Comparison of ENCODE assay signal across 1 cellular context in the genomic region with DNA sequence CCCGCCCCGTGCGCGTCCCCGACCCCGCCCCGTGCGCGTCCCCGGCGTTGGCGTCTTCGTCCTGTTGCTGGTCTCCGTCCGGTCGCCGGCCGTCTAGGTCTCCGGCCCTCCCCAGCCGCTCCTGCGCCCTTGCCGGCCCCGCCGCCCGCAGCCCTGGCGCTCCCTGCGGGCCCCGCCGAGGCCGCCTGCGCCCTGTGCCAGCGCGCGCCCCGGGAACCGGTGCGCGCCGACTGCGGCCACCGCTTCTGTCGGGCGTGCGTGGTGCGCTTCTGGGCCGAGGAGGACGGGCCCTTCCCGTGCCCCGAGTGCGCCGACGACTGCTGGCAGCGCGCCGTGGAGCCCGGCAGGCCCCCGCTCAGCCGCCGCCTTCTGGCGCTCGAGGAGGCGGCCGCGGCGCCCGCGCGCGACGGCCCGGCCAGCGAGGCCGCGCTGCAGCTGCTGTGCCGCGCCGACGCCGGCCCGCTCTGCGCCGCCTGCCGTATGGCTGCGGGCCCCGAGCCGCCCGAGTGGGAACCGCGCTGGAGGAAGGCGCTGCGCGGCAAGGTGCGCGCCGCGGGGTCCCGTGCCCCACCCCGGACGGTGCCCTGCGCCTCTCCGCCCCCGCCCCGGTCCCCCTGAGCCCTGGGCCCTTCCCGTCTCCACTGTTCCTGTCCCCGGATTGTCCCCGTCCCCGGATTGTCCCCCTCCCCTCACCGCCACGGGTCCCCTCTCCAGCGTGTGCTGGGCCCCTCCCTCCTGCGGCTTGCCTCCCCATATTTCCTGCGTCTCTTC.
TF ChIP-seq lines count a peak whose summit lies in the region.

Gene RNF187 (plus strand): TSS at position 47 of the 771 bp plus-strand sequence.

TF ChIP-seq in K562, 482 proteins besides CTCF, POLR2A, EP300 and RAD21 (continued from another document and continues in another):
- no peak for TF ChIP-seq ARID4B (CRISPR knock-in tag; IDR thresholded peaks at IDR 0.05)
- no peak for TF ChIP-seq MBD1 (CRISPR knock-in tag; IDR thresholded peaks at IDR 0.05)
- TF ChIP-seq NONO (IDR thresholded peaks at IDR 0.05; ENCODE audit: low read depth in 2 of 2, low read length in 1 of 2) = peak in 1 of 2 experiments; percentile 84; a peak in 2 of 4 replicates
- TF ChIP-seq ZFP30 (CRISPR knock-in tag; IDR thresholded peaks at IDR 0.05; ENCODE audit: borderline replicate concordance) = no peak
- TF ChIP-seq ZBTB1 (CRISPR knock-in tag; IDR thresholded peaks at IDR 0.05; ENCODE audit: borderline replicate concordance, low read depth) = peak; percentile 9; the same call in 1 of the 2 replicates
- no peak for TF ChIP-seq ZNF23 (CRISPR knock-in tag; IDR thresholded peaks at IDR 0.05)
- no peak for TF ChIP-seq CEBPB (tag; IDR thresholded peaks at IDR 0.05)
- peak; percentile 13; the same call in 1 of the 2 replicates for TF ChIP-seq ELF1 (tag; IDR thresholded peaks at IDR 0.05)
- TF ChIP-seq NFIX (CRISPR knock-in tag; IDR thresholded peaks at IDR 0.05; ENCODE audit: low read depth) = no peak
- peak; percentile 78 for TF ChIP-seq POLR2G (IDR thresholded peaks at IDR 0.05; ENCODE audit: low read depth, low read length)
- TF ChIP-seq PATZ1 (CRISPR knock-in tag; IDR thresholded peaks at IDR 0.05; ENCODE audit: borderline replicate concordance) = no peak
- TF ChIP-seq ZNF354B (CRISPR knock-in tag; IDR thresholded peaks at IDR 0.05) = no peak
- peak; percentile 27 to 79 for TF ChIP-seq E2F6 (IDR thresholded peaks at IDR 0.05; ENCODE audit: borderline replicate concordance in 1 of 2, extremely low read depth in 1 of 2, insufficient read depth in 1 of 2, insufficient read length in 1 of 2, low read depth in 1 of 2, low read length in 1 of 2, poor library complexity in 1 of 2, severe bottlenecking in 1 of 2)
- no peak for TF ChIP-seq XRCC3 (IDR thresholded peaks at IDR 0.05)
- no peak for TF ChIP-seq OTX1 (CRISPR knock-in tag; IDR thresholded peaks at IDR 0.05)
- no peak for TF ChIP-seq ETS2 (tag; IDR thresholded peaks at IDR 0.05; ENCODE audit: borderline replicate concordance, poor library complexity, severe bottlenecking)
- TF ChIP-seq FOXK1 (CRISPR knock-in tag; IDR thresholded peaks at IDR 0.05; ENCODE audit: borderline replicate concordance) = no peak
- TF ChIP-seq RCOR1 (IDR thresholded peaks at IDR 0.05; ENCODE audit: borderline replicate concordance in 1 of 2, low read depth in 2 of 2, low read length in 2 of 2) = no peak
- TF ChIP-seq RB1 (IDR thresholded peaks at IDR 0.05; ENCODE audit: low read depth) = peak; percentile 85
- TF ChIP-seq, protein P1, sequence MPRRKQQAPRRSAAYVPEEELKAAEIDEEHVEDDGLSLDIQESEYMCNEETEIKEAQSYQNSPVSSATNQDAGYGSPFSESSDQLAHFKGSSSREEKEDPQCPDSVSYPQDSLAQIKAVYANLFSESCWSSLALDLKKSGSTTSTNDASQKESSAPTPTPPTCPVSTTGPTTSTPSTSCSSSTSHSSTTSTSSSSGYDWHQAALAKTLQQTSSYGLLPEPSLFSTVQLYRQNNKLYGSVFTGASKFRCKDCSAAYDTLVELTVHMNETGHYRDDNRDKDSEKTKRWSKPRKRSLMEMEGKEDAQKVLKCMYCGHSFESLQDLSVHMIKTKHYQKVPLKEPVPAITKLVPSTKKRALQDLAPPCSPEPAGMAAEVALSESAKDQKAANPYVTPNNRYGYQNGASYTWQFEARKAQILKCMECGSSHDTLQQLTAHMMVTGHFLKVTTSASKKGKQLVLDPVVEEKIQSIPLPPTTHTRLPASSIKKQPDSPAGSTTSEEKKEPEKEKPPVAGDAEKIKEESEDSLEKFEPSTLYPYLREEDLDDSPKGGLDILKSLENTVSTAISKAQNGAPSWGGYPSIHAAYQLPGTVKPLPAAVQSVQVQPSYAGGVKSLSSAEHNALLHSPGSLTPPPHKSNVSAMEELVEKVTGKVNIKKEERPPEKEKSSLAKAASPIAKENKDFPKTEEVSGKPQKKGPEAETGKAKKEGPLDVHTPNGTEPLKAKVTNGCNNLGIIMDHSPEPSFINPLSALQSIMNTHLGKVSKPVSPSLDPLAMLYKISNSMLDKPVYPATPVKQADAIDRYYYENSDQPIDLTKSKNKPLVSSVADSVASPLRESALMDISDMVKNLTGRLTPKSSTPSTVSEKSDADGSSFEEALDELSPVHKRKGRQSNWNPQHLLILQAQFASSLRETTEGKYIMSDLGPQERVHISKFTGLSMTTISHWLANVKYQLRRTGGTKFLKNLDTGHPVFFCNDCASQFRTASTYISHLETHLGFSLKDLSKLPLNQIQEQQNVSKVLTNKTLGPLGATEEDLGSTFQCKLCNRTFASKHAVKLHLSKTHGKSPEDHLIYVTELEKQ (CRISPR knock-in tag; IDR thresholded peaks at IDR 0.05) = no peak
- no peak for TF ChIP-seq AFF4 (CRISPR knock-in tag; IDR thresholded peaks at IDR 0.05)
- peak; percentile 76; the same call in 1 of the 2 replicates for TF ChIP-seq POLR2H (tag; IDR thresholded peaks at IDR 0.05; ENCODE audit: low read depth)
- TF ChIP-seq GATA2 (CRISPR knock-in tag; IDR thresholded peaks at IDR 0.05) = no peak
- no peak for TF ChIP-seq ZNF316 (IDR thresholded peaks at IDR 0.05)
- TF ChIP-seq TEAD1 (CRISPR knock-in tag; IDR thresholded peaks at IDR 0.05) = no peak
- TF ChIP-seq BCOR (IDR thresholded peaks at IDR 0.05) = no peak
- TF ChIP-seq U2AF2 (optimal IDR thresholded peaks at IDR 0.05; ENCODE audit: low read depth, low read length) = no peak
- no peak for TF ChIP-seq MCM3 (IDR thresholded peaks at IDR 0.05)
- TF ChIP-seq MXD1 (CRISPR knock-in tag; IDR thresholded peaks at IDR 0.05; ENCODE audit: borderline replicate concordance, poor library complexity, severe bottlenecking) = no peak
- TF ChIP-seq HMGXB4 (CRISPR knock-in tag; IDR thresholded peaks at IDR 0.05) = peak; percentile 71; the same call in 1 of the 2 replicates
- no peak for TF ChIP-seq PTRF (tag; IDR thresholded peaks at IDR 0.05)
- TF ChIP-seq MAFF (IDR thresholded peaks at IDR 0.05; ENCODE audit: low read length) = no peak
- TF ChIP-seq, protein P2, sequence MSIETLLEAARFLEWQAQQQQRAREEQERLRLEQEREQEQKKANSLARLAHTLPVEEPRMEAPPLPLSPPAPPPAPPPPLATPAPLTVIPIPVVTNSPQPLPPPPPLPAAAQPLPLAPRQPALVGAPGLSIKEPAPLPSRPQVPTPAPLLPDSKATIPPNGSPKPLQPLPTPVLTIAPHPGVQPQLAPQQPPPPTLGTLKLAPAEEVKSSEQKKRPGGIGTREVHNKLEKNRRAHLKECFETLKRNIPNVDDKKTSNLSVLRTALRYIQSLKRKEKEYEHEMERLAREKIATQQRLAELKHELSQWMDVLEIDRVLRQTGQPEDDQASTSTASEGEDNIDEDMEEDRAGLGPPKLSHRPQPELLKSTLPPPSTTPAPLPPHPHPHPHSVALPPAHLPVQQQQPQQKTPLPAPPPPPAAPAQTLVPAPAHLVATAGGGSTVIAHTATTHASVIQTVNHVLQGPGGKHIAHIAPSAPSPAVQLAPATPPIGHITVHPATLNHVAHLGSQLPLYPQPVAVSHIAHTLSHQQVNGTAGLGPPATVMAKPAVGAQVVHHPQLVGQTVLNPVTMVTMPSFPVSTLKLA (conservative IDR thresholded peaks at IDR 0.05) = no peak
- no peak for TF ChIP-seq IRF2 (CRISPR knock-in tag; IDR thresholded peaks at IDR 0.05)
- TF ChIP-seq HDGF (IDR thresholded peaks at IDR 0.05) = no peak
